Comparison of ENCODE assay signal across 8 cellular contexts in genomic region chr12:48189331-48190125, GRCh38. TPM values are rescaled to one million over a fixed set of nuclear protein-coding genes. Genes with fewer than 3 reads are reported as not detected.
DNase-seq lines count a peak whose midpoint lies in the region; ATAC-seq, FAIRE-seq and TF ChIP-seq lines count a peak whose summit lies in the region.

No MANE protein-coding gene starts in this region.

- ATAC-seq in pancreas (peak; percentile 75 to 94 (median 92)), aorta (ENCODE audit: low FRiP score) (peak; percentile 81)

- no peaks in the 10 kb centered on the region for H3K79me2 ChIP-seq in Karpas-422 (ENCODE audit: low read length)

- no peak overlapping the region for H3K4me3 ChIP-seq in AG04449 (ENCODE audit: low read depth, low read length)
- no peak overlapping the region for H3K4me3 ChIP-seq in Karpas-422 (ENCODE audit: low read length)
- no peak overlapping the region for H3K4me3 ChIP-seq in pancreas
- H3K4me3 ChIP-seq in aorta (ENCODE audit: low read length in 2 of 2): no peak overlapping the region

- H3K27ac ChIP-seq in Karpas-422 (ENCODE audit: low read length) (no peak overlapping the region), RWPE1 (no peak overlapping the region), pancreas (no peak overlapping the region), aorta (ENCODE audit: low read depth in 1 of 2, low read length in 2 of 2) (no peak overlapping the region)

- H3K9me3 ChIP-seq in Karpas-422 (ENCODE audit: low read length) (no peaks in the 10 kb centered on the region), pancreas (no peaks in the 10 kb centered on the region), aorta (ENCODE audit: control insufficient read depth, low read length) (no peaks in the 10 kb centered on the region)

- TF ChIP-seq CTCF in AG04449 (IDR thresholded peaks at IDR 0.05; ENCODE audit: insufficient read depth, low read length, missing control alignments): peak; percentile 78
- TF ChIP-seq CTCF in GM13977 (IDR thresholded peaks at IDR 0.05; ENCODE audit: extremely low read depth, insufficient read depth, missing control alignments): peak; percentile 84
- peak; percentile 87 for TF ChIP-seq CTCF in RWPE1 (conservative IDR thresholded peaks at IDR 0.05; ENCODE audit: low read depth)
- TF ChIP-seq CTCF in pancreas (IDR thresholded peaks at IDR 0.05): peak; percentile 57 to 87 (median 81)

- H3K27me3 ChIP-seq in Karpas-422 (ENCODE audit: low read length): no peaks in the 10 kb centered on the region
- no peaks in the 10 kb centered on the region for H3K27me3 ChIP-seq in pancreas
- no peaks in the 10 kb centered on the region for H3K27me3 ChIP-seq in aorta (ENCODE audit: control insufficient read depth in 1 of 2, insufficient read depth in 2 of 2, low read length in 1 of 2)

- no peaks in the 10 kb centered on the region for H3K36me3 ChIP-seq in Karpas-422 (ENCODE audit: insufficient read depth, low read length)
- H3K36me3 ChIP-seq in pancreas: no peaks in the 10 kb centered on the region
- H3K36me3 ChIP-seq in aorta (ENCODE audit: control insufficient read depth in 1 of 2, insufficient read depth in 2 of 2, low read length in 1 of 2): no peaks in the 10 kb centered on the region

- no peaks in the 10 kb centered on the region for H3K9me2 ChIP-seq in Karpas-422 (replicated peaks; ENCODE audit: insufficient read depth, low read length)

- CTCF ChIA-PET in AG04449 (lab: Yijun Ruan, JAX) (interaction anchor here (0.6 to 4.9 kb wide), 25 partner anchors 9 to 538 kb away, joined by 3 to 45 read pairs (median 5); no protein-coding TSS in a partner anchor), RWPE1 (lab: Yijun Ruan, JAX) (interaction anchor here (0.5 to 1.4 kb wide), 9 partner anchors 10 to 454 kb away, joined by 3 to 5 read pairs (median 3); no protein-coding TSS in a partner anchor)

- POLR2A ChIA-PET in AG04449 (lab: Yijun Ruan, JAX): no interaction called here
- POLR2A ChIA-PET in RWPE1 (lab: Yijun Ruan, JAX; ENCODE audit: low non-redundant PET): interaction anchor here (0.5 kb wide), 1 partner anchor 84 kb away, joined by 3 read pairs; no protein-coding TSS in a partner anchor

- H2AFZ ChIP-seq in Karpas-422 (ENCODE audit: low read length): no peak overlapping the region

- no peak overlapping the region for H3K4me2 ChIP-seq in Karpas-422 (ENCODE audit: low read depth, low read length, poor library complexity, severe bottlenecking)

- DNase-seq in AG04449 (ENCODE audit: low read depth, low spot score): no peak
- peak; percentile 63 for DNase-seq in GM13977 (ENCODE audit: low spot score)
- DNase-seq in Karpas-422: peak; percentile 91
- peak; percentile 57 for DNase-seq in RWPE1 (ENCODE audit: low spot score)
- DNase-seq in activated effector memory CD4-positive, alpha-beta T cell treated with Interleukin-2 at 50 U/mL for 16 hours: peak; percentile 49
- DNase-seq in frontal cortex (ENCODE audit: low spot score in 2 of 2): peak; percentile 43 to 52
- peak in 5 of 6 donors; percentile 37 to 75 (median 46) for DNase-seq in pancreas
- DNase-seq in aorta: peak in 1 of 2 donors; percentile 60

- WGBS in pancreas, 2 donors: 42 to 45% methylated on average over 6 of the region's 6 CpGs
- WGBS in aorta, 2 donors: 37 to 42% methylated on average over 6 of the region's 6 CpGs

- H3K9ac ChIP-seq in Karpas-422 (ENCODE audit: low read length): no peak overlapping the region

- no peaks in the 10 kb centered on the region for H4K20me1 ChIP-seq in Karpas-422 (ENCODE audit: insufficient read depth, low read depth, low read length)

- in situ Hi-C loops in GM13977 (cut with MboI; ENCODE audit: low pct_unique_long_range_greater_than_20kb, low sequenced_read_pairs, unreplicated experiment): loop anchor here (25.0 kb wide), 1 partner anchor 423 kb away; no protein-coding TSS in a partner anchor

- no peak for FAIRE-seq in frontal cortex (lab: Jason Lieb, UNC)
- FAIRE-seq in pancreas (lab: Jason Lieb, UNC): peak; percentile 9

- intact Hi-C loops in pancreas (cut with DNase I) (no loop called here), aorta (cut with DNase I) (no loop called here)

- peaks cover 25% of the 10 kb centered on the region for H3K4me1 ChIP-seq in Karpas-422 (ENCODE audit: low read length)
- H3K4me1 ChIP-seq in pancreas: peaks cover 0 to 4% (median 0%) of the 10 kb centered on the region in 3 donors
- H3K4me1 ChIP-seq in aorta (ENCODE audit: control insufficient read depth in 1 of 2, insufficient read depth in 2 of 2, low read length in 2 of 2): no peaks in the 10 kb centered on the region

RNA-seq across cellular contexts. Expression of gene CCDC184, which starts 6.1 kb away (rescaled TPM):
- 1.2 and 2.5 TPM in 2 replicates for total RNA-seq in Karpas-422 (2014; rRNA removed; shearing (Covaris generic); ENCODE audit: low replicate concordance)
- 18.8 TPM for total RNA-seq in frontal cortex
- total RNA-seq in pancreas: under 1 TPM; 0.16 to 0.76 (median 0.34) TPM
- 1 to 10 TPM in 1 of 2 donors, under 1 TPM in 1; 0.61 to 3.1 TPM for polyA plus RNA-seq in pancreas
- total RNA-seq in aorta: 1 to 10 TPM; 1.1 to 2.2 TPM
- polyA plus RNA-seq in aorta: 1 to 10 TPM in 1 of 2 donors, under 1 TPM in 1; 0.63 to 2.8 TPM

RNA-seq across cellular contexts. Expression of gene OR10AD1, which starts 13.6 kb away (rescaled TPM):
- not detected in 2 replicates for total RNA-seq in Karpas-422 (2014; rRNA removed; shearing (Covaris generic); ENCODE audit: low replicate concordance)
- total RNA-seq in frontal cortex: not detected
- not detected for total RNA-seq in pancreas
- not detected for polyA plus RNA-seq in pancreas
- not detected for total RNA-seq in aorta
- not detected for polyA plus RNA-seq in aorta

RNA-seq across cellular contexts. Expression of gene ASB8, which starts 32.2 kb away (rescaled TPM):
- 22.2 and 42.7 TPM in 2 replicates for total RNA-seq in Karpas-422 (2014; rRNA removed; shearing (Covaris generic); ENCODE audit: low replicate concordance)
- total RNA-seq in frontal cortex (37.1 TPM), pancreas (10 to 100 TPM; 17.6 to 27.6 (median 20.7) TPM), aorta (10 to 100 TPM; 32.8 to 34.2 TPM)
- polyA plus RNA-seq in pancreas (10 to 100 TPM in 1 of 2 donors, 1 to 10 TPM in 1; 8.1 to 17.0 TPM), aorta (10 to 100 TPM; 20.7 to 25.6 TPM)
